ENCODE assay signal across 25 cellular contexts in the genomic region with DNA sequence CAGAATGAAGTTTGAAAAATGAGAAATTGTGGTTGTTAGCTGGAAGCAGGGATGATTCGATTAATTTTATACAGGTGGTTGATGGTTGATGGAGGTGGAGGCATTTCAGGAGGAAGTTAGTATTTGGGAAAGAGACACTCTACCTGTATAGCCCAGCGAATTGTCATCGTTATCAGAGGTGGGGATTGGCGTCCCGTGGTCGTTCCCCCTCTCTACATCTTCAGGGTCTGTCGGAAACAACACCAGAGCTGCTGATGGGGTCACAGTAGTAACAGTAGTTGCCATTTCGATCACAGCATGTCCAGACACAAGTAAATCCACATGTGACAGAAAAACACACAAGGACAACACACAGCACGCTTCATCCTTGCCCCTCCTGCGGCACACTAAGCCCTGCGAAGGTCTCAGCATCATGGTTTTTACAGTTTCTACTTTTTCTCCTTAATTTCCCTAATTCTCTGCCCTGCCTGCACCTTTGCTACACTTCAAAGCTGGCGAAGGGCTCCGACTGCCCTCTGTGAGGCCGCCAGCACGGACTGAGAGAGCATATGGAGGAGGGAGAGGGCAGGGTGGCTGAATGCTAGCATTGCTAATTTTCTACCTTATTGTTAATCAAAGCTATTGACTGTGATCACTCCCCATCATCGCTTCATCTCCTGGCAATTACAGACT.
"Had no signal": no experiment of that assay in that cellular context is flagged by ENCODE, and none has a peak within 500 bp of the region (broad histone marks: within the 10 kb centered on the region; RNA-seq: fewer than 3 reads in every experiment).

No MANE protein-coding gene starts in this region.

- ATAC-seq: activated CD8-positive, alpha-beta T cell treated with anti-CD3 and anti-CD28 coated beads, Interleukin-2, amount 10 ng/mL, durations not matched to agents 7 days and 5 days; activated naive CD4-positive, alpha-beta T cell treated with anti-CD3 and anti-CD28 coated beads, Interleukin-2, amount 50 U/mL, for 72 hours; effector memory CD8-positive, alpha-beta T cell; left lobe of liver; lower lobe of right lung; mucosa of descending colon; stimulated activated naive CD8-positive, alpha-beta T cell treated with anti-CD3 and anti-CD28 coated beads, Interleukin-15, amount 100 ng/mL, for 72 hours; T-cell had no signal

- H3K4me1 ChIP-seq: ascending aorta, colonic mucosa, esophagus muscularis mucosa, lower lobe of right lung, prostate gland, spleen, tibial artery had no signal

- H3K4me3 Mint-ChIP-seq: activated CD8-positive, alpha-beta T cell treated with anti-CD3 and anti-CD28 coated beads, Interleukin-2, amount 10 ng/mL, durations not matched to agents 7 days and 5 days; activated T-helper 1 cell treated with anti-CD3 and anti-CD28 coated beads, Interleukin-12 subunit alpha, Interleukin-12 subunit beta, Interleukin-2, Interleukin-4 antibody, amounts not matched to agents 30 ng/mL and 10 ng/mL and 1 ng/mL, durations not matched to agents 14 hours and 24 hours and 36 hours; central memory CD8-positive, alpha-beta T cell; effector memory CD8-positive, alpha-beta T cell; stimulated activated naive CD8-positive, alpha-beta T cell treated with anti-CD3 and anti-CD28 coated beads, Interleukin-15, amount 100 ng/mL, for 72 hours; T-cell; T-helper 2 cell treated with Interferon-gamma antibody and Interleukin-4, amounts not matched to agents 5 μg/mL and 100 μg/mL, for 36 hours had no signal

- H3K27me3 ChIP-seq: ascending aorta, colonic mucosa, esophagus muscularis mucosa, spleen, tibial artery had no signal

- H3K4me3 ChIP-seq: ascending aorta, colonic mucosa, dorsolateral prefrontal cortex, esophagus muscularis mucosa, lower lobe of right lung, mucosa of descending colon, prostate gland, spleen, tibial artery had no signal

- FAIRE-seq: frontal cortex had no signal

- H3K4me1 Mint-ChIP-seq: central memory CD8-positive, alpha-beta T cell; stimulated activated naive CD8-positive, alpha-beta T cell treated with anti-CD3 and anti-CD28 coated beads, Interleukin-15, amount 100 ng/mL, for 72 hours; T-cell had no signal

- H3K36me3 Mint-ChIP-seq: activated naive CD4-positive, alpha-beta T cell treated with anti-CD3 and anti-CD28 coated beads, Interleukin-2, amount 50 U/mL, for 72 hours; T-cell had no signal

- DNase-seq: activated CD4-positive, alpha-beta T cell treated with anti-CD3 and anti-CD28 coated beads, Interleukin-2, amount 50 U/mL, for 1 hour; activated CD4-positive, CD25-positive, alpha-beta regulatory T cell treated with anti-CD3 and anti-CD28 coated beads, Interleukin-2, amount 50 U/mL, for 72 hours; activated CD8-positive, alpha-beta T cell treated with anti-CD3 and anti-CD28 coated beads, Interleukin-2, amount 10 ng/mL, durations not matched to agents 7 days and 5 days; colonic mucosa; dorsolateral prefrontal cortex; effector memory CD8-positive, alpha-beta T cell; hippocampal formation; lower lobe of right lung; mesendoderm; spleen; stimulated activated CD4-positive, alpha-beta T cell treated with anti-CD3 and anti-CD28 coated beads, Interleukin-4, amount 100 ng/mL, for 1 hour; stimulated activated naive CD8-positive, alpha-beta T cell treated with anti-CD3 and anti-CD28 coated beads, Interleukin-15, amount 100 ng/mL, for 72 hours; T-cell; tibial artery had no signal

- H3K27me3 Mint-ChIP-seq: central memory CD8-positive, alpha-beta T cell; effector memory CD8-positive, alpha-beta T cell; stimulated activated naive CD8-positive, alpha-beta T cell treated with anti-CD3 and anti-CD28 coated beads, Interleukin-15, amount 100 ng/mL, for 72 hours; T-cell had no signal

- H3K36me3 ChIP-seq: ascending aorta, colonic mucosa, esophagus muscularis mucosa, lower lobe of right lung, prostate gland, spleen, tibial artery had no signal

- H3K27ac ChIP-seq: ascending aorta, colonic mucosa, dorsolateral prefrontal cortex, esophagus muscularis mucosa, lower lobe of right lung, prostate gland, spleen, tibial artery, VCaP had no signal

- H3K27ac Mint-ChIP-seq: activated CD8-positive, alpha-beta T cell treated with anti-CD3 and anti-CD28 coated beads, Interleukin-2, amount 10 ng/mL, durations not matched to agents 7 days and 5 days; activated naive CD4-positive, alpha-beta T cell treated with anti-CD3 and anti-CD28 coated beads, Interleukin-2, amount 50 U/mL, for 72 hours; activated T-helper 1 cell treated with anti-CD3 and anti-CD28 coated beads, Interleukin-12 subunit alpha, Interleukin-12 subunit beta, Interleukin-2, Interleukin-4 antibody, amounts not matched to agents 30 ng/mL and 10 ng/mL and 1 ng/mL, durations not matched to agents 14 hours and 24 hours and 36 hours; effector memory CD8-positive, alpha-beta T cell; stimulated activated naive CD8-positive, alpha-beta T cell treated with anti-CD3 and anti-CD28 coated beads, Interleukin-15, amount 100 ng/mL, for 72 hours; T-cell; T-helper 2 cell treated with Interferon-gamma antibody and Interleukin-4, amounts not matched to agents 5 μg/mL and 100 μg/mL, for 36 hours had no signal

- H3K9me3 ChIP-seq: ascending aorta, colonic mucosa, lower lobe of right lung, mucosa of descending colon, prostate gland, spleen, tibial artery had no signal
